12 cellular contexts compared by ENCODE assay signal in the genomic region with DNA sequence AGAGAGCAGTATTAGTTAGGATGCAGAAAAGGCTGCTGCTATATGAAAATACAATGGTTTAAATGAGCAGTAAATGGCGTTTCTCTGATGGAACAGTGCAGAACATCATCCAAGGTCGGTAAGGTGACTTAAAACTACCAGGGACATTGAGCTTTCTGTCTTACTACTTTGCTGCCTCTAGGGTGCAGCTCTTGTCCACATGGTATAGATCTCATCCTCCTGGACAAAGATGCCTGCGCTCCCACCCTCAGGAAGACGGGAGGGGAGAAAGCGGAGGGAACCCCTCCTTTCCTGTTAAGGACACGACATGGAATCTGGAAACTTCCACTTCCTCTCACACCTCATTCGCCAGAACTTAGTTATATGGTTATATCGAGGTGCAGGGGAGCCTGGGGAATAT.
A peak's percentile ranks its signal among the peaks of the same experiment; 100 is the strongest.
DNase-seq lines count a peak whose midpoint lies in the region; TF ChIP-seq lines count a peak whose summit lies in the region.
"Had no signal": no experiment of that assay in that cellular context is flagged by ENCODE, and none has a peak within 500 bp of the region (broad histone marks: within the 10 kb centered on the region; RNA-seq: fewer than 3 reads in every experiment).

No MANE protein-coding gene starts in this region.

- DNase-seq in GM03348 (ENCODE audit: low spot score), result peak; percentile 48
- DNase-seq in NCI-H69 (lab: John Stamatoyannopoulos, UW), result peak; percentile 18
- DNase-seq in endodermal cell, result peak; percentile 53
- DNase-seq in neural progenitor cell (ENCODE audit: low spot score), result peak; percentile 58
- DNase-seq in Calu3, result no peak
- no peak for DNase-seq in NCI-H1930 (lab: John Stamatoyannopoulos, UW)
- no peak for DNase-seq in NOMO-1 (lab: John Stamatoyannopoulos, UW; ENCODE audit: unreplicated experiment in 2 of 2)
- no peak for DNase-seq in NCI-H2196 (lab: John Stamatoyannopoulos, UW; ENCODE audit: unreplicated experiment)
- DNase-seq: effector CD8-positive, alpha-beta T cell; HCEC 1CT; IMR-90 had no signal

- no peak overlapping the region for H3K9ac ChIP-seq in endodermal cell (ENCODE audit: extremely low read depth, low read length, poor library complexity, severe bottlenecking)
- no peak overlapping the region for H3K9ac ChIP-seq in neural progenitor cell

- no peak overlapping the region for H3K4me2 ChIP-seq in neural progenitor cell

- H3K4me3 Mint-ChIP-seq in endodermal cell, result no peak overlapping the region
- H3K4me3 Mint-ChIP-seq in neural progenitor cell, result no peak overlapping the region
- H3K4me3 Mint-ChIP-seq in Calu3 (ENCODE audit: low read depth, unreplicated experiment), result no peak overlapping the region
- H3K4me3 Mint-ChIP-seq: memory B cell had no signal

- no TSS peak for BruUV-seq in Calu3 (replicated peaks; lab: Mats Ljungman, UMichigan)

- H3K36me3 Mint-ChIP-seq in endodermal cell (ENCODE audit: low read depth) (no peaks in the 10 kb centered on the region), neural progenitor cell (no peaks in the 10 kb centered on the region), Calu3 (ENCODE audit: insufficient read depth, unreplicated experiment) (no peaks in the 10 kb centered on the region)
- H3K36me3 Mint-ChIP-seq: memory B cell had no signal

- H4K20me1 ChIP-seq in neural progenitor cell (ENCODE audit: low read depth), result no peaks in the 10 kb centered on the region

- H3K79me2 ChIP-seq in neural progenitor cell (ENCODE audit: low read depth), result no peaks in the 10 kb centered on the region

- no peaks in the 10 kb centered on the region for H3K27me3 Mint-ChIP-seq in endodermal cell (ENCODE audit: insufficient read depth)
- no peaks in the 10 kb centered on the region for H3K27me3 Mint-ChIP-seq in neural progenitor cell (ENCODE audit: insufficient read depth, low read depth)
- H3K27me3 Mint-ChIP-seq in Calu3 (ENCODE audit: unreplicated experiment), result peaks cover 18% of the 10 kb centered on the region

- H3K4me1 ChIP-seq in endodermal cell (ENCODE audit: control insufficient read depth, insufficient read depth, low read length), result peaks cover 3% of the 10 kb centered on the region
- peaks cover 5% of the 10 kb centered on the region for H3K4me1 ChIP-seq in neural progenitor cell

- H3F3A ChIP-seq in neural progenitor cell (ENCODE audit: low read depth), result no peaks in the 10 kb centered on the region

- H2AFZ ChIP-seq in neural progenitor cell (replicated peaks), result peak overlapping the region; percentile 83

- 81 to 83% methylated on average over 3 to 6 of the region's 8 CpGs for WGBS in endodermal cell (ENCODE audit: insufficient coverage in 1 of 2, insufficient read length in 1 of 2), 2 experiments

- intact Hi-C loops in Calu3 (cut with micrococcal nuclease; ENCODE audit: unreplicated experiment), result loop anchor here (10.0 kb wide), 1 partner anchor 467 kb away; no protein-coding TSS in a partner anchor

- no peak overlapping the region for H3K4me3 ChIP-seq in endodermal cell (ENCODE audit: low read length)
- H3K4me3 ChIP-seq in neural progenitor cell, result no peak overlapping the region

- CTCF ChIA-PET in Calu3 (lab: Charles Lee), result interaction anchor here (1.0 kb wide), 1 partner anchor 211 kb away, joined by 3 read pairs; no protein-coding TSS in a partner anchor

- H3K27me3 ChIP-seq in endodermal cell (ENCODE audit: control insufficient read depth, insufficient read depth, low read length, poor library complexity, severe bottlenecking) (peaks cover 13% of the 10 kb centered on the region), neural progenitor cell (no peaks in the 10 kb centered on the region)

- TF ChIP-seq CTCF in endodermal cell (conservative IDR thresholded peaks at IDR 0.05) (peak; percentile 71), neural progenitor cell (IDR thresholded peaks at IDR 0.05) (peak; percentile 58), Calu3 (IDR thresholded peaks at IDR 0.05; ENCODE audit: unreplicated experiment) (no peak)

- H3K27ac ChIP-seq in endodermal cell (ENCODE audit: low read depth, low read length), result no peak overlapping the region
- H3K27ac ChIP-seq in neural progenitor cell, result no peak overlapping the region

- H3K27ac Mint-ChIP-seq in endodermal cell (no peak overlapping the region), neural progenitor cell (no peak overlapping the region), Calu3 (ENCODE audit: unreplicated experiment) (no peak overlapping the region)
- H3K27ac Mint-ChIP-seq: memory B cell had no signal

- peaks cover 8% of the 10 kb centered on the region for H3K4me1 Mint-ChIP-seq in endodermal cell
- no peaks in the 10 kb centered on the region for H3K4me1 Mint-ChIP-seq in neural progenitor cell
- H3K4me1 Mint-ChIP-seq in Calu3 (ENCODE audit: low read depth, unreplicated experiment), result no peaks in the 10 kb centered on the region
- H3K4me1 Mint-ChIP-seq: memory B cell had no signal

- H3K36me3 ChIP-seq in endodermal cell (ENCODE audit: control insufficient read depth, insufficient read depth, low read length) (no peaks in the 10 kb centered on the region), neural progenitor cell (no peaks in the 10 kb centered on the region)

- H3K9me3 Mint-ChIP-seq in endodermal cell (no peaks in the 10 kb centered on the region), neural progenitor cell (no peaks in the 10 kb centered on the region), Calu3 (ENCODE audit: low read depth, unreplicated experiment) (peaks cover 3% of the 10 kb centered on the region)
- H3K9me3 Mint-ChIP-seq: memory B cell had no signal

- H3K9me3 ChIP-seq in endodermal cell (ENCODE audit: control insufficient read depth, low read length) (no peaks in the 10 kb centered on the region), neural progenitor cell (ENCODE audit: low read depth) (no peaks in the 10 kb centered on the region)

Comparison
In these comparisons a context has a peak if more than half of its experiments do, and no peak if none do; other contexts are left out.
1. DNase-seq: peak in GM03348 (single experiment), NCI-H69 (single experiment), endodermal cell (single experiment) and neural progenitor cell (single experiment); none in Calu3 (single experiment), NCI-H1930 (0 of 2), NOMO-1 (0 of 2) and NCI-H2196 (single experiment).